In genomic region chr1:67149179-67149770, GRCh38 we compare ENCODE assay signal across 8 cellular contexts. TPM values are rescaled to one million over a fixed set of nuclear protein-coding genes. Genes with fewer than 3 reads are reported as not detected.
DNase-seq lines count a peak whose midpoint lies in the region; ATAC-seq, FAIRE-seq and TF ChIP-seq lines count a peak whose summit lies in the region.

No MANE protein-coding gene starts in this region.

- H2BK20ac ChIP-seq in H1 (ENCODE audit: low read length): no peak overlapping the region

- H3K4ac ChIP-seq in H1 (replicated peaks; ENCODE audit: insufficient read length, low read depth, low read length): no peak overlapping the region
- H3K4ac ChIP-seq in mesendoderm (ENCODE audit: low read depth, low read length): peak overlapping the region; percentile 52

- H3K27ac Mint-ChIP-seq in activated CD8-positive, alpha-beta T cell treated with anti-CD3 and anti-CD28 coated beads, Interleukin-2, amount 10 ng/mL, durations not matched to agents 7 days and 5 days: peak overlapping the region; percentile 58

- H4K8ac ChIP-seq in H1 (ENCODE audit: extremely low read depth, insufficient read depth, low read length) (no peak overlapping the region), mesendoderm (ENCODE audit: low read depth, low read length) (no peak overlapping the region)

- H2BK120ac ChIP-seq in H1 (replicated peaks; ENCODE audit: low read depth, low read length) (no peak overlapping the region), mesendoderm (ENCODE audit: low read depth, low read length) (no peak overlapping the region)

- TF ChIP-seq RAD21 in H1 (IDR thresholded peaks at IDR 0.05 in 1 of 2, conservative IDR thresholded peaks at IDR 0.05 in 1 of 2; ENCODE audit: low read depth in 2 of 2, low read length in 2 of 2): peak; percentile 92 to 96

- H3K36me3 Mint-ChIP-seq in activated CD8-positive, alpha-beta T cell treated with anti-CD3 and anti-CD28 coated beads, Interleukin-2, amount 10 ng/mL, durations not matched to agents 7 days and 5 days (ENCODE audit: low read depth): no peaks in the 10 kb centered on the region

- CTCF ChIA-PET in activated CD8-positive, alpha-beta T cell treated with anti-CD3 and anti-CD28 coated beads, Interleukin-2, amount 10 ng/mL, durations not matched to agents 7 days and 5 days (lab: Charles Lee): interaction anchor here (0.6 to 15.6 kb wide), 66 partner anchors 9 to 424 kb away, joined by 3 to 313 read pairs (median 6); partner anchors contain the start of genes C1orf141, DNAI4, IL23R and MIER1
- CTCF ChIA-PET in H1 (lab: Charles Lee; ENCODE audit: partially characterized antibody): interaction anchor here (0.5 to 4.4 kb wide), 56 partner anchors 8 to 395 kb away, joined by 3 to 133 read pairs (median 4); partner anchors contain the start of genes C1orf141 and SLC35D1

- peaks cover 33% of the 10 kb centered on the region for H3K27me3 Mint-ChIP-seq in activated CD8-positive, alpha-beta T cell treated with anti-CD3 and anti-CD28 coated beads, Interleukin-2, amount 10 ng/mL, durations not matched to agents 7 days and 5 days (ENCODE audit: low read depth)

- no peak overlapping the region for H2BK12ac ChIP-seq in H1 (ENCODE audit: low read depth, low read length)

- H3K9me3 Mint-ChIP-seq in activated CD8-positive, alpha-beta T cell treated with anti-CD3 and anti-CD28 coated beads, Interleukin-2, amount 10 ng/mL, durations not matched to agents 7 days and 5 days (ENCODE audit: insufficient read depth): no peaks in the 10 kb centered on the region

- no peak overlapping the region for H2BK15ac ChIP-seq in H1 (ENCODE audit: low read length)
- H2BK15ac ChIP-seq in mesendoderm (replicated peaks; ENCODE audit: low read depth): no peak overlapping the region

- H3K36me3 ChIP-seq in H1 (ENCODE audit: control insufficient read depth in 2 of 4, insufficient read depth in 4 of 4, low read length in 3 of 4) (no peaks in the 10 kb centered on the region), mesendoderm (ENCODE audit: control insufficient read depth, insufficient read depth, low read length) (no peaks in the 10 kb centered on the region)

- peak; percentile 58 to 99 (median 78) for TF ChIP-seq CTCF in H1 (IDR thresholded peaks at IDR 0.05; ENCODE audit: control extremely low read depth in 1 of 3, insufficient read depth in 1 of 3, low read depth in 1 of 3, low read length in 3 of 3)

- H3K79me1 ChIP-seq in H1 (ENCODE audit: low read depth, low read length) (no peaks in the 10 kb centered on the region), mesendoderm (ENCODE audit: low read length) (no peaks in the 10 kb centered on the region)

- no peak overlapping the region for H3K4me3 Mint-ChIP-seq in activated CD8-positive, alpha-beta T cell treated with anti-CD3 and anti-CD28 coated beads, Interleukin-2, amount 10 ng/mL, durations not matched to agents 7 days and 5 days

- no peak overlapping the region for H2BK5ac ChIP-seq in H1 (ENCODE audit: low read depth, low read length)
- no peak overlapping the region for H2BK5ac ChIP-seq in mesendoderm (ENCODE audit: low read length)

- H3K79me2 ChIP-seq in H1 (ENCODE audit: control insufficient read depth in 1 of 2, insufficient read depth in 2 of 2, low read length in 2 of 2) (no peaks in the 10 kb centered on the region), mesendoderm (ENCODE audit: control insufficient read depth, insufficient read depth, low read length) (no peaks in the 10 kb centered on the region)

- peaks cover 42% of the 10 kb centered on the region for H3K4me1 Mint-ChIP-seq in activated CD8-positive, alpha-beta T cell treated with anti-CD3 and anti-CD28 coated beads, Interleukin-2, amount 10 ng/mL, durations not matched to agents 7 days and 5 days (ENCODE audit: low read depth)

- POLR2A ChIA-PET in activated CD8-positive, alpha-beta T cell treated with anti-CD3 and anti-CD28 coated beads, Interleukin-2, amount 10 ng/mL, durations not matched to agents 7 days and 5 days (lab: Charles Lee): interaction anchor here (0.9 to 1.3 kb wide), 5 partner anchors 14 to 219 kb away, joined by 3 to 6 read pairs (median 4); no protein-coding TSS in a partner anchor
- POLR2A ChIA-PET in H1 (lab: Charles Lee; ENCODE audit: partially characterized antibody): interaction anchor here (0.9 to 1.5 kb wide), 2 partner anchors 153 to 156 kb away, joined by 3 to 4 read pairs; no protein-coding TSS in a partner anchor

- ATAC-seq in GM19463 (IDR thresholded peaks at IDR 0.05; ENCODE audit: unreplicated experiment): peak; percentile 90
- ATAC-seq in HG03469 (IDR thresholded peaks at IDR 0.05; ENCODE audit: unreplicated experiment): peak; percentile 92
- ATAC-seq in activated CD8-positive, alpha-beta T cell treated with anti-CD3 and anti-CD28 coated beads, Interleukin-2, amount 10 ng/mL, durations not matched to agents 7 days and 5 days: peak; percentile 86
- peak; percentile 84 for ATAC-seq in stimulated activated naive CD8-positive, alpha-beta T cell treated with anti-CD3 and anti-CD28 coated beads, Interleukin-15, Interleukin-2, amounts not matched to agents 100 U/mL and 50 U/mL, for 24 hours

- H2AFZ ChIP-seq in H1 (ENCODE audit: low read length): 0 out of 2 replicates have a peak overlapping the region, but pooled peaks have one; percentile 89

- H3K18ac ChIP-seq in H1 (ENCODE audit: extremely low read depth, low read length): no peak overlapping the region
- H3K18ac ChIP-seq in mesendoderm (ENCODE audit: low read length): peak overlapping the region; percentile 40

- H3K4me1 ChIP-seq in H1 (replicated peaks in 1 of 4; ENCODE audit: control insufficient read depth in 3 of 4, insufficient read depth in 4 of 4, low read length in 3 of 4) (0 out of 7 replicates have a peak, but pooled peaks cover 0 to 4% (median 0%) of the 10 kb centered on the region in 4 experiments), mesendoderm (ENCODE audit: control insufficient read depth, low read depth, low read length) (no peaks in the 10 kb centered on the region)

- WGBS in H1 (ENCODE audit: extremely low coverage in 1 of 2, insufficient coverage in 1 of 2, insufficient read length in 1 of 2, insufficient replicate concordance in 2 of 2, low coverage in 1 of 2, low lambda C conversion rate in 2 of 2, missing lambda C conversion rate in 1 of 2), 2 experiments: 30% methylated on average over 9 of the region's 9 CpGs; no CpG with 5 or more reads in 1 of the 2 experiments
- WGBS in mesendoderm (ENCODE audit: extremely low coverage, insufficient coverage, low lambda C conversion rate): no CpG with 5 or more reads among the region's 9 CpGs

- no peak overlapping the region for H3K4me3 ChIP-seq in H1 (ENCODE audit: extremely low read depth in 1 of 4, insufficient read depth in 2 of 4, low read depth in 3 of 4, low read length in 4 of 4)
- no peak overlapping the region for H3K4me3 ChIP-seq in mesendoderm (ENCODE audit: low read length)

- H3K23me2 ChIP-seq in H1 (ENCODE audit: low read depth, low read length): no peaks in the 10 kb centered on the region

- H3K27ac ChIP-seq in H1 (ENCODE audit: low read depth, low read length): no peak overlapping the region
- no peak overlapping the region for H3K27ac ChIP-seq in mesendoderm (ENCODE audit: low read depth, low read length)

- no peak; a peak in 1 of 3 replicates for TF ChIP-seq EP300 in H1 (IDR thresholded peaks at IDR 0.05; ENCODE audit: borderline replicate concordance in 1 of 2, low read depth in 2 of 2, low read length in 2 of 2)

- H3K4me2 ChIP-seq in H1 (ENCODE audit: insufficient read depth in 1 of 2, low read depth in 2 of 2, low read length in 2 of 2) (no peak overlapping the region), mesendoderm (ENCODE audit: low read length) (no peak overlapping the region)

- H4K20me1 ChIP-seq in H1 (replicated peaks in 1 of 2; ENCODE audit: control insufficient read depth in 1 of 2, insufficient read depth in 2 of 2, low read length in 2 of 2): no peaks in the 10 kb centered on the region

- H4K5ac ChIP-seq in H1 (ENCODE audit: insufficient read length, low read depth, low read length) (no peak overlapping the region), mesendoderm (ENCODE audit: low read length) (no peak overlapping the region)

- H3K56ac ChIP-seq in H1 (replicated peaks; ENCODE audit: insufficient read length, low read depth, low read length): no peak overlapping the region
- H3K56ac ChIP-seq in mesendoderm (ENCODE audit: low read length): peak overlapping the region; percentile 64

- peak; percentile 39 for DNase-seq in DMS 273 treated with DMSO at 0.1 percent for 48 hours (lab: John Stamatoyannopoulos, UW)
- DNase-seq in NCI-H774 (lab: John Stamatoyannopoulos, UW): peak; percentile 44
- peak; percentile 77 for DNase-seq in activated CD8-positive, alpha-beta T cell treated with anti-CD3 and anti-CD28 coated beads, Interleukin-2, amount 10 ng/mL, durations not matched to agents 7 days and 5 days
- peak; percentile 34 to 60 for DNase-seq in H1 (ENCODE audit: low read depth in 1 of 2, low spot score in 2 of 2)
- DNase-seq in mesendoderm: peak; percentile 92
- DNase-seq in stimulated activated naive CD8-positive, alpha-beta T cell treated with anti-CD3 and anti-CD28 coated beads, Interleukin-15, Interleukin-2, amounts not matched to agents 100 U/mL and 50 U/mL, for 24 hours: peak; percentile 59

- H3K9ac ChIP-seq in H1 (replicated peaks in 1 of 4; ENCODE audit: extremely low read depth in 1 of 4, low read depth in 3 of 4, low read length in 3 of 4) (no peak overlapping the region), mesendoderm (ENCODE audit: low read length) (peak overlapping the region; percentile 50)

- H3K14ac ChIP-seq in H1 (ENCODE audit: insufficient read length): no peak overlapping the region

- no peak overlapping the region for H3K23ac ChIP-seq in H1 (ENCODE audit: insufficient read length)
- no peak overlapping the region for H3K23ac ChIP-seq in mesendoderm (ENCODE audit: low read length)

- peak; percentile 79 for FAIRE-seq in H1 (lab: Jason Lieb, UNC)

- TF ChIP-seq POLR2A in H1 (IDR thresholded peaks at IDR 0.05; ENCODE audit: control extremely low read depth in 1 of 2, low read depth in 2 of 2, low read length in 2 of 2): no peak

- H4K91ac ChIP-seq in H1 (replicated peaks; ENCODE audit: insufficient read length, low read length): no peak overlapping the region

- no peaks in the 10 kb centered on the region for H3K9me3 ChIP-seq in H1 (ENCODE audit: insufficient read depth in 2 of 2, low read depth in 1 of 2, low read length in 1 of 2)

- H3K27me3 ChIP-seq in H1 (replicated peaks in 1 of 4; ENCODE audit: control insufficient read depth in 3 of 4, extremely low read depth in 1 of 4, insufficient read depth in 3 of 4, low read length in 3 of 4) (no peaks in the 10 kb centered on the region), mesendoderm (ENCODE audit: insufficient read depth, low read length, poor library complexity) (no peaks in the 10 kb centered on the region)

- no peak overlapping the region for H2AK5ac ChIP-seq in H1 (ENCODE audit: low read depth, low read length)
- H2AK5ac ChIP-seq in mesendoderm (ENCODE audit: low read length): no peak overlapping the region

RNA-seq across cellular contexts. Expression of gene C1orf141, which starts 14.5 kb away (rescaled TPM):
- total RNA-seq in activated CD8-positive, alpha-beta T cell treated with anti-CD3 and anti-CD28 coated beads, Interleukin-2, amount 10 ng/mL, durations not matched to agents 7 days and 5 days: not detected
- total RNA-seq in H1 (2021; fragmentation: NEBNext Ultra II Directional; extraction: Animal tissue kit (Norgen Biotek cat#: 25700)): not detected in 2 replicates
- polyA plus RNA-seq in H1 (2011; rRNA removed): not detected in 2 replicates
- polyA plus RNA-seq in H1 (2011; cell fraction: cytosol; rRNA removed): not detected
- not detected for polyA plus RNA-seq in H1 (2011; cell fraction: nucleus; rRNA removed)
- not detected in 4 replicates for polyA plus RNA-seq in H1 (2012, experiment 1 of 2)
- not detected for polyA plus RNA-seq in H1 (2012, experiment 2 of 2)
- polyA plus RNA-seq in H1 (2013, experiment 1 of 2): not detected
- polyA plus RNA-seq in H1 (2013, experiment 2 of 2): not detected
- not detected in 2 replicates for polyA minus RNA-seq in H1 (2011; rRNA and poly(A)+ RNA removed)
- polyA minus RNA-seq in H1 (2011; cell fraction: cytosol; rRNA and poly(A)+ RNA removed): not detected
- not detected for polyA minus RNA-seq in H1 (2011; cell fraction: nucleus; rRNA and poly(A)+ RNA removed)
- not detected for polyA plus RNA-seq in mesendoderm (2013, experiment 1 of 2)
- not detected for polyA plus RNA-seq in mesendoderm (2013, experiment 2 of 2)

RNA-seq across cellular contexts. Expression of gene IL23R, which starts 17.0 kb away (rescaled TPM):
- under 1 TPM; 0.45 to 0.47 TPM for total RNA-seq in activated CD8-positive, alpha-beta T cell treated with anti-CD3 and anti-CD28 coated beads, Interleukin-2, amount 10 ng/mL, durations not matched to agents 7 days and 5 days
- not detected in 2 replicates for total RNA-seq in H1 (2021; fragmentation: NEBNext Ultra II Directional; extraction: Animal tissue kit (Norgen Biotek cat#: 25700))
- polyA plus RNA-seq in H1 (2011; rRNA removed): not detected in 2 replicates
- not detected for polyA plus RNA-seq in H1 (2011; cell fraction: cytosol; rRNA removed)
- not detected for polyA plus RNA-seq in H1 (2011; cell fraction: nucleus; rRNA removed)
- polyA plus RNA-seq in H1 (2012, experiment 1 of 2): not detected in 4 replicates
- polyA plus RNA-seq in H1 (2012, experiment 2 of 2): not detected
- polyA plus RNA-seq in H1 (2013, experiment 1 of 2): not detected
- not detected for polyA plus RNA-seq in H1 (2013, experiment 2 of 2)
- polyA minus RNA-seq in H1 (2011; rRNA and poly(A)+ RNA removed): not detected in 2 replicates
- polyA minus RNA-seq in H1 (2011; cell fraction: cytosol; rRNA and poly(A)+ RNA removed): not detected
- not detected for polyA minus RNA-seq in H1 (2011; cell fraction: nucleus; rRNA and poly(A)+ RNA removed)
- 0.03 TPM for polyA plus RNA-seq in mesendoderm (2013, experiment 1 of 2)
- polyA plus RNA-seq in mesendoderm (2013, experiment 2 of 2): 0.01 TPM

Comparison
In these comparisons a context has a peak if more than half of its experiments do, and no peak if none do; other contexts are left out.
1. DNase-seq: peak in every context shown above with its lines; median percentile 92 in mesendoderm; 77 in activated CD8-positive, alpha-beta T cell treated with anti-CD3 and anti-CD28 coated beads, Interleukin-2, amount 10 ng/mL, durations not matched to agents 7 days and 5 days; 59 in stimulated activated naive CD8-positive, alpha-beta T cell treated with anti-CD3 and anti-CD28 coated beads, Interleukin-15, Interleukin-2, amounts not matched to agents 100 U/mL and 50 U/mL, for 24 hours; 47 in H1; 44 in NCI-H774; 39 in DMS 273 treated with DMSO at 0.1 percent for 48 hours.